ENCODE assay signal across 8 cellular contexts in the genomic region with DNA sequence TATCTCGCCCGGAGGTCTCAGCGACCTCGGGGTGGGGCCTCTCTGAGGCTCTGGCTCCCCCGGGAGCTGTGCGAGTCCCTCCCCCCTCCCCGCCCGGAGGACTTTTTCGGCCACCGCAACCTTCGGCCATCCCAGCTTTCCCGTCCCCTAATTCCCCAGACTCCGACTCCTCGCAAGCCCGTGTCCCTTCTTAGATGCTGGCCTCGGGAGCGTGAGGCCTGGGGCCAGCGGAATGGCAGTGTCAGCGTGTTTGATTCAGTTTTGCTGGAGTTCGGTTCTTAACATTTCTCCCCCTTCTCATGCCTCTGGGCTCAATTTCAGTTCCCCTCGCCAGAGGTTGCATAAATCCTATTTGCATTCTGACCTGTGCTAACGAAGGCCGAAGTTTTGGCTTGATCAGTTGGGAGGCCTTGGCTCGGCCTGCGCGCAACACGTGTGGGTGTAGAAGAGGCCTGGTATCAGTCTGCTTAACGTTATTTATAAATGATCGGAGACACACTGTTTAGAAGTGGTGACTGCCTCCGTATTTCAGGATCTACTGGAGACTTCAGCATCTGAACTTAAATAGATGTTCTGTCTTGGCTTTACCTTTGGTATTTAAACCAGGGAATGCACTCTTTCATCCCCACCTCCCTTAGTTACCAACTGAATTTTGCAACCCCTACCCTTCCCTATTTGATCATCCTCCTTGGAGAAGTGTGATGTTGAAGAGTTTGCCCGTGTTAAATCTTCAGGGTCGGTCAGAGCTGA. TPM values are rescaled to one million over a fixed set of nuclear protein-coding genes. Genes with fewer than 3 reads are reported as not detected.
A peak's percentile ranks its signal among the peaks of the same experiment; 100 is the strongest.
DNase-seq lines count a peak whose midpoint lies in the region; ATAC-seq and TF ChIP-seq lines count a peak whose summit lies in the region.

No MANE protein-coding gene starts in this region.

- peaks cover 62% of the 10 kb centered on the region for H3K4me1 ChIP-seq in DOHH2 (ENCODE audit: control insufficient read depth, low read length)
- peaks cover 57% of the 10 kb centered on the region for H3K4me1 ChIP-seq in vagina

- DNase-seq in MG63, result peak; percentile 19
- DNase-seq in foreskin melanocyte, result peak; percentile 37
- DNase-seq in neural crest cell (ENCODE audit: low read depth, low spot score), result peak; percentile 6
- no peak for DNase-seq in vagina (ENCODE audit: extremely low spot score in 2 of 2)
- no peak for DNase-seq in GOT3 (lab: John Stamatoyannopoulos, UW)

- H3K4me3 ChIP-seq in DOHH2 (ENCODE audit: low read length) (peak overlapping the region; percentile 99), MG63 (peak overlapping the region; percentile 92), vagina (peak overlapping the region; percentile 76 to 95)

- peak overlapping the region; percentile 91 for H3K27ac Mint-ChIP-seq in activated T-helper 17 cell treated with anti-CD3 and anti-CD28 coated beads, Interleukin-2, amount 50 U/mL, for 72 hours
- H3K27ac Mint-ChIP-seq in neural crest cell (ENCODE audit: unreplicated experiment), result peak overlapping the region; percentile 99

- no peaks in the 10 kb centered on the region for H3K9me2 ChIP-seq in DOHH2 (replicated peaks; ENCODE audit: control insufficient read depth, low read length)

- no peaks in the 10 kb centered on the region for H3K27me3 Mint-ChIP-seq in activated T-helper 17 cell treated with anti-CD3 and anti-CD28 coated beads, Interleukin-2, amount 50 U/mL, for 72 hours
- peaks cover 4% of the 10 kb centered on the region for H3K27me3 Mint-ChIP-seq in neural crest cell (ENCODE audit: low read depth)

- H3K4me2 ChIP-seq in DOHH2 (ENCODE audit: low read length), result peak overlapping the region; percentile 96

- peaks cover 37% of the 10 kb centered on the region for H3K4me1 Mint-ChIP-seq in activated T-helper 17 cell treated with anti-CD3 and anti-CD28 coated beads, Interleukin-2, amount 50 U/mL, for 72 hours
- peaks cover 61% of the 10 kb centered on the region for H3K4me1 Mint-ChIP-seq in neural crest cell

- peak overlapping the region; percentile 95 for H3K4me3 Mint-ChIP-seq in activated T-helper 17 cell treated with anti-CD3 and anti-CD28 coated beads, Interleukin-2, amount 50 U/mL, for 72 hours
- H3K4me3 Mint-ChIP-seq in neural crest cell, result peak overlapping the region; percentile 94

- H3K27me3 ChIP-seq in DOHH2 (ENCODE audit: control insufficient read depth, low read length) (0 out of 2 replicates have a peak, but pooled peaks cover 6% of the 10 kb centered on the region), MG63 (no peaks in the 10 kb centered on the region), vagina (no peaks in the 10 kb centered on the region)

- ATAC-seq in activated T-helper 17 cell treated with anti-CD3 and anti-CD28 coated beads, Interleukin-2, amount 50 U/mL, for 72 hours (replicated peaks), result no peak
- ATAC-seq in HG03097 (IDR thresholded peaks at IDR 0.05; ENCODE audit: low FRiP score, unreplicated experiment), result no peak

- intact Hi-C loops in vagina (cut with DNase I), result no loop called here

- H4K20me1 ChIP-seq in DOHH2 (ENCODE audit: control insufficient read depth, insufficient read depth, low read depth, low read length), result peaks cover 16% of the 10 kb centered on the region

- peaks cover 68% of the 10 kb centered on the region for H3K36me3 Mint-ChIP-seq in activated T-helper 17 cell treated with anti-CD3 and anti-CD28 coated beads, Interleukin-2, amount 50 U/mL, for 72 hours (ENCODE audit: low read depth)
- H3K36me3 Mint-ChIP-seq in neural crest cell (ENCODE audit: low read depth), result peaks cover 7% of the 10 kb centered on the region

- peaks cover 56% of the 10 kb centered on the region for H3K79me2 ChIP-seq in DOHH2 (ENCODE audit: control insufficient read depth, low read length)

- H3K36me3 ChIP-seq in DOHH2 (ENCODE audit: control insufficient read depth, low read length), result peaks cover 55% of the 10 kb centered on the region
- peaks cover 54% of the 10 kb centered on the region for H3K36me3 ChIP-seq in MG63
- peaks cover 0 to 25% of the 10 kb centered on the region in 2 donors for H3K36me3 ChIP-seq in vagina

- no peak for TF ChIP-seq POLR2A in vagina (IDR thresholded peaks at IDR 0.05)

- no peak for TF ChIP-seq CTCF in DOHH2 (IDR thresholded peaks at IDR 0.05; ENCODE audit: low read depth, low read length, poor library complexity, severe bottlenecking)
- no peak for TF ChIP-seq CTCF in neural crest cell (conservative IDR thresholded peaks at IDR 0.05)
- no peak for TF ChIP-seq CTCF in vagina (IDR thresholded peaks at IDR 0.05)

- H3K9me3 Mint-ChIP-seq in activated T-helper 17 cell treated with anti-CD3 and anti-CD28 coated beads, Interleukin-2, amount 50 U/mL, for 72 hours, result no peaks in the 10 kb centered on the region
- H3K9me3 Mint-ChIP-seq in neural crest cell, result no peaks in the 10 kb centered on the region

- H3K9me3 ChIP-seq in DOHH2 (ENCODE audit: control insufficient read depth, insufficient read depth, low read length), result no peaks in the 10 kb centered on the region
- no peaks in the 10 kb centered on the region for H3K9me3 ChIP-seq in MG63
- H3K9me3 ChIP-seq in vagina, result no peaks in the 10 kb centered on the region

- peaks cover 15% of the 10 kb centered on the region for H3F3A ChIP-seq in DOHH2 (ENCODE audit: control insufficient read depth, insufficient read depth)

- peak overlapping the region; percentile 55 for H3K27ac ChIP-seq in DOHH2 (ENCODE audit: low read depth, low read length)
- H3K27ac ChIP-seq in vagina, result peak overlapping the region; percentile 92

RNA-seq across cellular contexts. Expression of a gene that starts 0.8 kb away (rescaled TPM):
- total RNA-seq in MG63 (2014; rRNA removed; shearing (Covaris generic); ENCODE audit: low replicate concordance), result 364 and 534 TPM in 2 replicates
- total RNA-seq in activated T-helper 17 cell treated with anti-CD3 and anti-CD28 coated beads, Interleukin-2, amount 50 U/mL, for 72 hours, result 100 to 1,000 TPM; 324 to 453 TPM
- 566 and 570 TPM in 2 replicates for total RNA-seq in neural crest cell
- total RNA-seq in vagina, result 222 TPM

RNA-seq across cellular contexts. Expression of a gene that starts 34.7 kb away (rescaled TPM):
- 24.6 and 42.0 TPM in 2 replicates for total RNA-seq in MG63 (2014; rRNA removed; shearing (Covaris generic); ENCODE audit: low replicate concordance)
- total RNA-seq in activated T-helper 17 cell treated with anti-CD3 and anti-CD28 coated beads, Interleukin-2, amount 50 U/mL, for 72 hours, result 10 to 100 TPM; 35.9 to 38.2 TPM
- total RNA-seq in neural crest cell (53.0 and 57.1 TPM in 2 replicates), vagina (24.6 TPM)

Comparison
In these comparisons a context has a peak if more than half of its experiments do, and no peak if none do; other contexts are left out.
1. DNase-seq: peak in MG63 (single experiment), foreskin melanocyte (single experiment) and neural crest cell (single experiment); none in vagina (0 of 2) and GOT3 (single experiment).
2. Peak in every context shown above with its lines, with median percentiles within 50 percentile points of each other: H3K4me3 ChIP-seq.